In the genomic region with DNA sequence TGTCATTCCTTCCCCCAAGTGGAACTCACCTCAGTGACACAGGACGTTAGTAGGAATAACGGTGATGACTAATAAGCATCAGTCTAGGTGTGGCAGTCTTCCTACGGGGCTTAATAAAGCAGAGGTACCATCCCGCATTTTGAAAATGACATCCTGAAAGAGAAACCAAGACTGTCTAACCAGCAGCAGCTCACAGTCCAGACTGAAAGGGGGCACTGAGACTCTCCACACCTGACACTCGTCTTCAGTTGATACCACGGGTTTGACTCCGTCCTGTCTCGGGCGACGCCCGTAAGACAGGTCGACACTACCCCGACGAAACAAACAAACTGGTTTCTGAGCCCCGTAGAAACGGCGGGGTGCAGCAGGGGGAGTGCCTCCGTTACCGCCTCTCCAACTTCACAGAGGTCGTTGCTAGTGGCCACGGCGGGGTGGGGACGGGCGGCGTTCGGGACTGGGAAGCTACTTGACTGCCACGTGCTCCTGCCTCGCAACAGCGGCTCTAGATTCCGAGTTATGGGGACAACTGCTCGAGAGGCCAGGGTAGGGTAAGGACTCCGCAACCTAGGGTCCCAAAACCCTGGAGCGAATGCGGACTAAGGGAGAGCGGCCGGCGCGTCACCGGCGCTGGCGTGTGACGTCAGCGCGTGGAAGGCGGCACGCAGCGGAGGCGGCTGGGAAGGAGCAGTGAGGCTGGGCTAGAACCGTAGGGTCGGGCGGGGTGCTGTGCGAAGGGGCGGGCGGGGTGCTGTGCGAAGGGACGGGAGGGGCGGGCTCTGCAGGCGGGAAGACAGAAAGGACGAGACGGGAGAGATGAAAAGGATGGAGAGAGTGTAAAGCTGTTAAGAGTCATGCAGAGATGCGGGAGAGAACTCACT, we compare ENCODE assay signal across 8 cellular contexts. TPM values are rescaled to one million over a fixed set of nuclear protein-coding genes. Genes with fewer than 3 reads are reported as not detected.
A peak's percentile ranks its signal among the peaks of the same experiment; 100 is the strongest.
DNase-seq lines count a peak whose midpoint lies in the region; ATAC-seq, FAIRE-seq and TF ChIP-seq lines count a peak whose summit lies in the region.

A gene with protein sequence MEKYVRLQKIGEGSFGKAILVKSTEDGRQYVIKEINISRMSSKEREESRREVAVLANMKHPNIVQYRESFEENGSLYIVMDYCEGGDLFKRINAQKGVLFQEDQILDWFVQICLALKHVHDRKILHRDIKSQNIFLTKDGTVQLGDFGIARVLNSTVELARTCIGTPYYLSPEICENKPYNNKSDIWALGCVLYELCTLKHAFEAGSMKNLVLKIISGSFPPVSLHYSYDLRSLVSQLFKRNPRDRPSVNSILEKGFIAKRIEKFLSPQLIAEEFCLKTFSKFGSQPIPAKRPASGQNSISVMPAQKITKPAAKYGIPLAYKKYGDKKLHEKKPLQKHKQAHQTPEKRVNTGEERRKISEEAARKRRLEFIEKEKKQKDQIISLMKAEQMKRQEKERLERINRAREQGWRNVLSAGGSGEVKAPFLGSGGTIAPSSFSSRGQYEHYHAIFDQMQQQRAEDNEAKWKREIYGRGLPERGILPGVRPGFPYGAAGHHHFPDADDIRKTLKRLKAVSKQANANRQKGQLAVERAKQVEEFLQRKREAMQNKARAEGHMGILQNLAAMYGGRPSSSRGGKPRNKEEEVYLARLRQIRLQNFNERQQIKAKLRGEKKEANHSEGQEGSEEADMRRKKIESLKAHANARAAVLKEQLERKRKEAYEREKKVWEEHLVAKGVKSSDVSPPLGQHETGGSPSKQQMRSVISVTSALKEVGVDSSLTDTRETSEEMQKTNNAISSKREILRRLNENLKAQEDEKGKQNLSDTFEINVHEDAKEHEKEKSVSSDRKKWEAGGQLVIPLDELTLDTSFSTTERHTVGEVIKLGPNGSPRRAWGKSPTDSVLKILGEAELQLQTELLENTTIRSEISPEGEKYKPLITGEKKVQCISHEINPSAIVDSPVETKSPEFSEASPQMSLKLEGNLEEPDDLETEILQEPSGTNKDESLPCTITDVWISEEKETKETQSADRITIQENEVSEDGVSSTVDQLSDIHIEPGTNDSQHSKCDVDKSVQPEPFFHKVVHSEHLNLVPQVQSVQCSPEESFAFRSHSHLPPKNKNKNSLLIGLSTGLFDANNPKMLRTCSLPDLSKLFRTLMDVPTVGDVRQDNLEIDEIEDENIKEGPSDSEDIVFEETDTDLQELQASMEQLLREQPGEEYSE (N-terminal part only) (minus strand): TSS at position 593 of the 878 bp plus-strand sequence. CDS start 9,953 bp downstream, outside the sequence.

- TF ChIP-seq CTCF in heart right ventricle (IDR thresholded peaks at IDR 0.05): peak in 2 of 9 donors; percentile 15 to 24
- peak in 1 of 6 experiments; percentile 28 for TF ChIP-seq CTCF in upper lobe of left lung (IDR thresholded peaks at IDR 0.05)

- TF ChIP-seq EP300 in upper lobe of left lung (IDR thresholded peaks at IDR 0.05): no peak

- H3K9ac ChIP-seq in adipocyte (ENCODE audit: low read length): peak within 1 kb of the TSS; percentile 88

- peak within 1 kb of the TSS; percentile 85 to 97 (median 95) for H3K27ac ChIP-seq in heart right ventricle
- H3K27ac ChIP-seq in upper lobe of left lung: peak within 1 kb of the TSS; percentile 85 to 97 (median 95)

- intact Hi-C loops in heart right ventricle (cut with DNase I) (loop anchor here in 9 of 10 donors (1.0 to 10.0 kb wide), 14 partner anchors 53 to 443 kb away; partner anchors contain the start of genes MFAP3L (in 6 of the 9) and HPF1 (in 1 of the 9)), posterior cingulate gyrus (cut with DNase I) (loop anchor here (1.0 to 5.0 kb wide), 5 partner anchors 8 to 477 kb away; partner anchors contain the start of genes AADAT, CLCN3 and MFAP3L)

- no peaks in the 10 kb centered on the region for H3K27me3 ChIP-seq in adipocyte (replicated peaks; ENCODE audit: control insufficient read depth, insufficient read depth, low read length)
- H3K27me3 ChIP-seq in heart right ventricle: no peaks in the 10 kb centered on the region
- H3K27me3 ChIP-seq in upper lobe of left lung: no peaks in the 10 kb centered on the region

- H3K9me3 ChIP-seq in adipocyte (ENCODE audit: control insufficient read depth, low read length) (no peaks in the 10 kb centered on the region), heart right ventricle (no peaks in the 10 kb centered on the region), upper lobe of left lung (no peaks in the 10 kb centered on the region)

- peak; percentile 71 for DNase-seq in GM12892 (ENCODE audit: insufficient read length)
- DNase-seq in NCI-H1436 treated with DMSO at 0.1 percent for 48 hours (lab: John Stamatoyannopoulos, UW): peak; percentile 19
- peak; percentile 82 for DNase-seq in T follicular helper cell (ENCODE audit: low read depth)
- DNase-seq in adipocyte (ENCODE audit: low read depth): peak; percentile 97
- peak; percentile 89 to 91 for DNase-seq in heart right ventricle
- peak; percentile 75 to 98 (median 87) for DNase-seq in posterior cingulate gyrus
- peak; percentile 87 to 98 for DNase-seq in upper lobe of left lung

- H3K4me1 ChIP-seq in adipocyte (ENCODE audit: control insufficient read depth, insufficient read depth, low read length): peaks cover 24% of the 10 kb centered on the region
- peaks cover 0 to 29% (median 23%) of the 10 kb centered on the region in 9 donors for H3K4me1 ChIP-seq in heart right ventricle
- peaks cover 15 to 29% (median 18%) of the 10 kb centered on the region in 4 donors for H3K4me1 ChIP-seq in upper lobe of left lung

- peak within 1 kb of the TSS; percentile 88 for H3K4me3 ChIP-seq in adipocyte (ENCODE audit: low read length)
- peak within 1 kb of the TSS; percentile 63 to 96 (median 84) for H3K4me3 ChIP-seq in heart right ventricle
- H3K4me3 ChIP-seq in upper lobe of left lung: peak within 1 kb of the TSS; percentile 54 to 78 (median 76)

- ATAC-seq in HG02840 (IDR thresholded peaks at IDR 0.05; ENCODE audit: low FRiP score, unreplicated experiment) (peak; percentile 94), heart right ventricle (peak; percentile 98 to 99 (median 99)), upper lobe of left lung (ENCODE audit: low FRiP score in 2 of 2) (peak; percentile 98 to 99)

- peak; percentile 99 for FAIRE-seq in GM12892 (lab: Jason Lieb, UNC)

- WGBS in heart right ventricle, 2 donors: 0% methylated on average over 61 of the region's 61 CpGs
- 0% methylated on average over 32 to 49 of the region's 61 CpGs for WGBS in upper lobe of left lung, 2 donors

- TF ChIP-seq POLR2A in GM12892 (IDR thresholded peaks at IDR 0.05; ENCODE audit: low read depth, low read length) (peak; percentile 94), upper lobe of left lung (IDR thresholded peaks at IDR 0.05) (peak in 2 of 4 donors; percentile 86 to 87)

- H3K36me3 ChIP-seq in adipocyte (ENCODE audit: control insufficient read depth, insufficient read depth, low read length, severe bottlenecking) (no peaks in the 10 kb centered on the region), heart right ventricle (peaks cover 0 to 8% (median 0%) of the 10 kb centered on the region in 9 donors), upper lobe of left lung (no peaks in the 10 kb centered on the region)

RNA-seq across cellular contexts. Expression of the gene that starts here (rescaled TPM):
- polyA plus RNA-seq in GM12892 (2012; ENCODE audit: missing spikeins): 5.9 TPM
- total RNA-seq in heart right ventricle (10 to 100 TPM; 12.0 to 18.6 (median 15.5) TPM), upper lobe of left lung (10 to 100 TPM in 3 of 6 donors, 1 to 10 TPM in 3; 6.9 to 24.2 (median 10.3) TPM)
- 10 to 100 TPM in 1 of 2 donors, 1 to 10 TPM in 1; 3.6 to 10.8 TPM for polyA plus RNA-seq in heart right ventricle

Comparison
In these comparisons a context has a peak if more than half of its experiments do, and no peak if none do; other contexts are left out.
1. Peak in every context shown above with its lines: DNase-seq, ATAC-seq, H3K4me3 ChIP-seq and H3K27ac ChIP-seq.
2. DNase-seq: peak in every context shown above with its lines; median percentile 97 in adipocyte; 92 in upper lobe of left lung; 90 in heart right ventricle; 87 in posterior cingulate gyrus; 82 in T follicular helper cell; 71 in GM12892; 19 in NCI-H1436 treated with DMSO at 0.1 percent for 48 hours.